In the genomic region with DNA sequence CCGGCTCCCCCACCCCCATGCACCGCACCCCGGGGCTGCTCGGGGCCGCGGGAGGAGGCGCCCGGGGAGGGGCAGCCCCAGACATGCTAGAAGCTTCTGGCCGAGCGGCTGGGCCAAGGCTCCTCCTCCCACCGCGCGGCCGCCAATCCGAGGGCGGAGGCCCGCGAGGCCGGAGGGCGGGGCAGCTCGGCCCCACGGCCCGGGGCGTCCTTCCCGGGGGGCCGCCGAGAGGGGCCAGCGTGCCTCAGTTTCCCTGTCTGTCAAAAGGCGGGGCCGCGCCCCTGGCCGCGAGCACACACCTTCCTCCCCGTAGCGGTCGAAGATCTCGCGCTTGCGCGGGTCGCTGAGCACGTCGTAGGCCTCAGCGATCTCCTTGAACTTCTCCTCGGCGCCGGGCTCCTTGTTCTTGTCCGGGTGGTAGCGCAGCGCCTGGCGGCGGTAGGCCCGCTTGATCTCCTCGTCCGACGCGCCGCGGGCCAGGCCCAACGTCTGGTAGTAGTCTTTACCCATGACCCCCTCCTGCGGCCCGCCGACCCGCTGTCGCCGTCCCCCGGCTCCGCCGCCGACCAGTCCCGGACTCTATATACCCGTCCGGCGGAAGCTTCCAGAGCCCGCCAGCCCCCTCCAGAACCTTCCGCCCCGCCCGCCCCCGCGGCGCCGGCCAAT, we compare ENCODE assay signal across 1 cellular context.
TF ChIP-seq lines count a peak whose summit lies in the region.

A gene (minus strand): TSS at position 558 of the 666 bp plus-strand sequence. CDS start 48 bp downstream, at position 510.

TF ChIP-seq in K562, 482 proteins besides CTCF, POLR2A, EP300 and RAD21 (continued from another document and continues in another):
- TF ChIP-seq, protein P1, sequence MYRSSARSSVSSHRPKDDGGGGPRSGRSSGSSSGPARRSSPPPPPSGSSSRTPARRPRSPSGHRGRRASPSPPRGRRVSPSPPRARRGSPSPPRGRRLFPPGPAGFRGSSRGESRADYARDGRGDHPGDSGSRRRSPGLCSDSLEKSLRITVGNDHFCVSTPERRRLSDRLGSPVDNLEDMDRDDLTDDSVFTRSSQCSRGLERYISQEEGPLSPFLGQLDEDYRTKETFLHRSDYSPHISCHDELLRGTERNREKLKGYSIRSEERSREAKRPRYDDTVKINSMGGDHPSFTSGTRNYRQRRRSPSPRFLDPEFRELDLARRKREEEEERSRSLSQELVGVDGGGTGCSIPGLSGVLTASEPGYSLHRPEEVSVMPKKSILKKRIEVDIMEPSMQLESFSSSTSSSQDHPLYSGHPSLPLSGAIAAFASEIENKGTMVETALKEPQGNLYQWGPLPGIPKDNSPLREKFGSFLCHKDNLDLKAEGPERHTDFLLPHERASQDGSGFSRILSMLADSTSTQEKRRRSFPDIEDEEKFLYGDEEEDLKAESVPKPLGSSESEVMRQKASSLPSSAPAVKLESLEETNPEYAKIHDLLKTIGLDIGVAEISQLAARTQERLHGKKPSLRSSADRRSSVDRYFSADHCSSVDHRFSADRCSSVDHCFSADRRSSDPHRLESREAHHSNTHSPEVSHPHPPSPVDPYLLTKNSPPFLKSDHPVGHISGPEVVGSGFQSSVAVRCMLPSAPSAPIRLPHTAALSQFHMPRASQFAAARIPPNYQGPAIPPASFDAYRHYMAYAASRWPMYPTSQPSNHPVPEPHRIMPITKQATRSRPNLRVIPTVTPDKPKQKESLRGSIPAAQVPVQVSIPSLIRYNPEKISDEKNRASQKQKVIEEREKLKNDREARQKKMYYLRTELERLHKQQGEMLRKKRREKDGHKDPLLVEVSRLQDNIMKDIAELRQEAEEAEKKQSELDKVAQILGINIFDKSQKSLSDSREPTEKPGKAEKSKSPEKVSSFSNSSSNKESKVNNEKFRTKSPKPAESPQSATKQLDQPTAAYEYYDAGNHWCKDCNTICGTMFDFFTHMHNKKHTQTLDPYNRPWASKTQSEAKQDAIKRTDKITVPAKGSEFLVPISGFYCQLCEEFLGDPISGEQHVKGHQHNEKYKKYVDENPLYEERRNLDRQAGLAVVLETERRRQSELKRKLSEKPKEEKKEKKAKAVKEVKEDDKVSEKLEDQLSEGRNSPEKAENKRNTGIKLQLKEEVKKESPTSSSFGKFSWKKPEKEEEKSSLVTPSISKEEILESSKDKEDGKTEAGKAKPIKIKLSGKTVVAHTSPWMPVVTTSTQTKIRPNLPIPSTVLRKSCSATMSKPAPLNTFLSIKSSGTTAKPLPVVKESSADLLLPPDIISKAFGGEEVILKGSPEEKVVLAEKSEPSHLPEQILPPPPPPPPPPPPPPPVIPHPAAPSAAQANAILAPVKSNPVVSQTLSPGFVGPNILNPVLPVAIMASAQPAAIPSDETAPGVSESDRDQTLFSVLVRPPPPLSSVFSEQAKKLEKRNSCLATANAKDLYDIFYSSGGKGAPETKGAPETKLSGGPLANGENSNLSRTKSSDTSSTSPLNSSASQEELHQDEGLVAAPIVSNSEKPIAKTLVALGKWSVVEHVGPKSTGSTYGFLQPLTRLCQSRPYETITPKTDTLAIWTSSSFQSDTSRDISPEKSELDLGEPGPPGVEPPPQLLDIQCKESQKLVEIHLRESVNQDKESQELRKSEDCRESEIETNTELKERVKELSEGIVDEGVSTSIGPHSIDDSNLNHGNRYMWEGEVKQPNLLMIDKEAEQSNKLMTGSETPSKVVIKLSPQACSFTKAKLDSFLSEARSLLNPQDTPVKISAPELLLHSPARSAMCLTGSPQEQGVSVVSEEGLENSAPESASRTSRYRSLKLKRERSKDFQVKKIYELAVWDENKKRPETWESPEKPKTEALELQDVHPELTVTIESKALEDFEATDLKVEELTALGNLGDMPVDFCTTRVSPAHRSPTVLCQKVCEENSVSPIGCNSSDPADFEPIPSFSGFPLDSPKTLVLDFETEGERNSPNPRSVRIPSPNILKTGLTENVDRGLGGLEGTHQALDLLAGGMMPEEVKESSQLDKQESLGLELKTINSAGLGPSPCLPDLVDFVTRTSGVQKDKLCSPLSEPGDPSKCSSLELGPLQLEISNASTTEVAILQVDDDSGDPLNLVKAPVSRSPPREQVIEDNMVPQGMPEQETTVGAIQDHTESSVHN (IDR thresholded peaks at IDR 0.05; ENCODE audit: borderline replicate concordance in 1 of 2, low read depth in 1 of 2) = no peak
- TF ChIP-seq MXI1 (IDR thresholded peaks at IDR 0.05; ENCODE audit: low read depth, low read length) = no peak
- no peak for TF ChIP-seq ZNF384 (IDR thresholded peaks at IDR 0.05; ENCODE audit: low read depth, low read length)
- no peak for TF ChIP-seq RUNX1 (IDR thresholded peaks at IDR 0.05; ENCODE audit: low read depth)
- TF ChIP-seq ZFPM2 (CRISPR knock-in tag; IDR thresholded peaks at IDR 0.05) = no peak
- TF ChIP-seq YBX1 (IDR thresholded peaks at IDR 0.05) = no peak
- no peak; the same call in 1 of the 2 replicates for TF ChIP-seq MBD2 (IDR thresholded peaks at IDR 0.05; ENCODE audit: borderline replicate concordance, low read depth)
- TF ChIP-seq, protein P2, sequence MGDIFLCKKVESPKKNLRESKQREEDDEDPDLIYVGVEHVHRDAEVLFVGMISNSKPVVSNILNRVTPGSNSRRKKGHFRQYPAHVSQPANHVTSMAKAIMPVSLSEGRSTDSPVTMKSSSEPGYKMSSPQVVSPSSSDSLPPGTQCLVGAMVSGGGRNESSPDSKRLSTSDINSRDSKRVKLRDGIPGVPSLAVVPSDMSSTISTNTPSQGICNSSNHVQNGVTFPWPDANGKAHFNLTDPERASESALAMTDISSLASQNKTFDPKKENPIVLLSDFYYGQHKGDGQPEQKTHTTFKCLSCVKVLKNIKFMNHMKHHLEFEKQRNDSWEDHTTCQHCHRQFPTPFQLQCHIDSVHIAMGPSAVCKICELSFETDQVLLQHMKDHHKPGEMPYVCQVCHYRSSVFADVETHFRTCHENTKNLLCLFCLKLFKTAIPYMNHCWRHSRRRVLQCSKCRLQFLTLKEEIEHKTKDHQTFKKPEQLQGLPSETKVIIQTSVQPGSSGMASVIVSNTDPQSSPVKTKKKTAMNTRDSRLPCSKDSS (IDR thresholded peaks at IDR 0.05; ENCODE audit: low read depth, partially characterized antibody) = no peak
- TF ChIP-seq, protein P3, sequence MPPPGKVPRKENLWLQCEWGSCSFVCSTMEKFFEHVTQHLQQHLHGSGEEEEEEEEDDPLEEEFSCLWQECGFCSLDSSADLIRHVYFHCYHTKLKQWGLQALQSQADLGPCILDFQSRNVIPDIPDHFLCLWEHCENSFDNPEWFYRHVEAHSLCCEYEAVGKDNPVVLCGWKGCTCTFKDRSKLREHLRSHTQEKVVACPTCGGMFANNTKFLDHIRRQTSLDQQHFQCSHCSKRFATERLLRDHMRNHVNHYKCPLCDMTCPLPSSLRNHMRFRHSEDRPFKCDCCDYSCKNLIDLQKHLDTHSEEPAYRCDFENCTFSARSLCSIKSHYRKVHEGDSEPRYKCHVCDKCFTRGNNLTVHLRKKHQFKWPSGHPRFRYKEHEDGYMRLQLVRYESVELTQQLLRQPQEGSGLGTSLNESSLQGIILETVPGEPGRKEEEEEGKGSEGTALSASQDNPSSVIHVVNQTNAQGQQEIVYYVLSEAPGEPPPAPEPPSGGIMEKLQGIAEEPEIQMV (tag; conservative IDR thresholded peaks at IDR 0.05; ENCODE audit: low read depth) = no peak
- TF ChIP-seq, protein P4, sequence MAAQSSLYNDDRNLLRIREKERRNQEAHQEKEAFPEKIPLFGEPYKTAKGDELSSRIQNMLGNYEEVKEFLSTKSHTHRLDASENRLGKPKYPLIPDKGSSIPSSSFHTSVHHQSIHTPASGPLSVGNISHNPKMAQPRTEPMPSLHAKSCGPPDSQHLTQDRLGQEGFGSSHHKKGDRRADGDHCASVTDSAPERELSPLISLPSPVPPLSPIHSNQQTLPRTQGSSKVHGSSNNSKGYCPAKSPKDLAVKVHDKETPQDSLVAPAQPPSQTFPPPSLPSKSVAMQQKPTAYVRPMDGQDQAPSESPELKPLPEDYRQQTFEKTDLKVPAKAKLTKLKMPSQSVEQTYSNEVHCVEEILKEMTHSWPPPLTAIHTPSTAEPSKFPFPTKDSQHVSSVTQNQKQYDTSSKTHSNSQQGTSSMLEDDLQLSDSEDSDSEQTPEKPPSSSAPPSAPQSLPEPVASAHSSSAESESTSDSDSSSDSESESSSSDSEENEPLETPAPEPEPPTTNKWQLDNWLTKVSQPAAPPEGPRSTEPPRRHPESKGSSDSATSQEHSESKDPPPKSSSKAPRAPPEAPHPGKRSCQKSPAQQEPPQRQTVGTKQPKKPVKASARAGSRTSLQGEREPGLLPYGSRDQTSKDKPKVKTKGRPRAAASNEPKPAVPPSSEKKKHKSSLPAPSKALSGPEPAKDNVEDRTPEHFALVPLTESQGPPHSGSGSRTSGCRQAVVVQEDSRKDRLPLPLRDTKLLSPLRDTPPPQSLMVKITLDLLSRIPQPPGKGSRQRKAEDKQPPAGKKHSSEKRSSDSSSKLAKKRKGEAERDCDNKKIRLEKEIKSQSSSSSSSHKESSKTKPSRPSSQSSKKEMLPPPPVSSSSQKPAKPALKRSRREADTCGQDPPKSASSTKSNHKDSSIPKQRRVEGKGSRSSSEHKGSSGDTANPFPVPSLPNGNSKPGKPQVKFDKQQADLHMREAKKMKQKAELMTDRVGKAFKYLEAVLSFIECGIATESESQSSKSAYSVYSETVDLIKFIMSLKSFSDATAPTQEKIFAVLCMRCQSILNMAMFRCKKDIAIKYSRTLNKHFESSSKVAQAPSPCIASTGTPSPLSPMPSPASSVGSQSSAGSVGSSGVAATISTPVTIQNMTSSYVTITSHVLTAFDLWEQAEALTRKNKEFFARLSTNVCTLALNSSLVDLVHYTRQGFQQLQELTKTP (IDR thresholded peaks at IDR 0.05; ENCODE audit: low read depth in 1 of 2, partially characterized antibody in 2 of 2) = no peak
- TF ChIP-seq PHF8 (IDR thresholded peaks at IDR 0.05; ENCODE audit: borderline replicate concordance, low read length) = peak; percentile 95
- TF ChIP-seq ILK (tag; IDR thresholded peaks at IDR 0.05; ENCODE audit: borderline replicate concordance, low read depth) = no peak
- TF ChIP-seq RBM39 (optimal IDR thresholded peaks at IDR 0.05; ENCODE audit: low read depth, low read length) = no peak
- 0 out of 2 replicates have a peak, but pooled peaks have one; percentile 82 for TF ChIP-seq ZNF830 (CRISPR knock-in tag; IDR thresholded peaks at IDR 0.05)
- TF ChIP-seq MED1 (CRISPR knock-in tag; IDR thresholded peaks at IDR 0.05; ENCODE audit: borderline replicate concordance) = no peak
- no peak for TF ChIP-seq ZNF699 (CRISPR knock-in tag; IDR thresholded peaks at IDR 0.05; ENCODE audit: insufficient replicate concordance)
- no peak for TF ChIP-seq POLR3G (IDR thresholded peaks at IDR 0.05; ENCODE audit: extremely low read depth, insufficient read length, insufficient replicate concordance)
- TF ChIP-seq SRF (CRISPR knock-in tag; IDR thresholded peaks at IDR 0.05) = no peak
- peak; percentile 54; the same call in 1 of the 2 replicates for TF ChIP-seq RNF2 (IDR thresholded peaks at IDR 0.05)
- TF ChIP-seq ZNF140 (CRISPR knock-in tag; IDR thresholded peaks at IDR 0.05) = no peak
- peak; percentile 55; the same call in 1 of the 2 replicates for TF ChIP-seq MYC (IDR thresholded peaks at IDR 0.05; ENCODE audit: low read depth, low read length)
- no peak for TF ChIP-seq MYC (CRISPR knock-in tag; IDR thresholded peaks at IDR 0.05; ENCODE audit: borderline replicate concordance, low read depth)
- TF ChIP-seq RBM14 (IDR thresholded peaks at IDR 0.05; ENCODE audit: borderline replicate concordance, insufficient read depth, low read depth, low read length) = 0 out of 2 replicates have a peak, but pooled peaks have one; percentile 82
- TF ChIP-seq ZNF644 (tag; IDR thresholded peaks at IDR 0.05; ENCODE audit: low read depth) = no peak
- no peak for TF ChIP-seq MCM3 (IDR thresholded peaks at IDR 0.05)
- TF ChIP-seq, protein P5, sequence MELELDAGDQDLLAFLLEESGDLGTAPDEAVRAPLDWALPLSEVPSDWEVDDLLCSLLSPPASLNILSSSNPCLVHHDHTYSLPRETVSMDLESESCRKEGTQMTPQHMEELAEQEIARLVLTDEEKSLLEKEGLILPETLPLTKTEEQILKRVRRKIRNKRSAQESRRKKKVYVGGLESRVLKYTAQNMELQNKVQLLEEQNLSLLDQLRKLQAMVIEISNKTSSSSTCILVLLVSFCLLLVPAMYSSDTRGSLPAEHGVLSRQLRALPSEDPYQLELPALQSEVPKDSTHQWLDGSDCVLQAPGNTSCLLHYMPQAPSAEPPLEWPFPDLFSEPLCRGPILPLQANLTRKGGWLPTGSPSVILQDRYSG (tag; conservative IDR thresholded peaks at IDR 0.05; ENCODE audit: low read depth) = no peak
- TF ChIP-seq, protein P6, sequence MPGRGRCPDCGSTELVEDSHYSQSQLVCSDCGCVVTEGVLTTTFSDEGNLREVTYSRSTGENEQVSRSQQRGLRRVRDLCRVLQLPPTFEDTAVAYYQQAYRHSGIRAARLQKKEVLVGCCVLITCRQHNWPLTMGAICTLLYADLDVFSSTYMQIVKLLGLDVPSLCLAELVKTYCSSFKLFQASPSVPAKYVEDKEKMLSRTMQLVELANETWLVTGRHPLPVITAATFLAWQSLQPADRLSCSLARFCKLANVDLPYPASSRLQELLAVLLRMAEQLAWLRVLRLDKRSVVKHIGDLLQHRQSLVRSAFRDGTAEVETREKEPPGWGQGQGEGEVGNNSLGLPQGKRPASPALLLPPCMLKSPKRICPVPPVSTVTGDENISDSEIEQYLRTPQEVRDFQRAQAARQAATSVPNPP (IDR thresholded peaks at IDR 0.05; ENCODE audit: borderline replicate concordance, insufficient read depth, insufficient read length) = no peak
- peak in 1 of 2 experiments; percentile 55; a peak in 1 of 4 replicates for TF ChIP-seq KDM4B (IDR thresholded peaks at IDR 0.05; ENCODE audit: borderline replicate concordance in 2 of 2, low read depth in 1 of 2)
- no peak for TF ChIP-seq SIRT6 (IDR thresholded peaks at IDR 0.05; ENCODE audit: low read depth, low read length)
- TF ChIP-seq SRSF7 (optimal IDR thresholded peaks at IDR 0.05; ENCODE audit: low read depth, low read length) = no peak
- peak; percentile 83 to 86; a peak in 3 of 4 replicates for TF ChIP-seq SIN3A (IDR thresholded peaks at IDR 0.05; ENCODE audit: borderline replicate concordance in 2 of 2, control insufficient read depth in 1 of 2, low read depth in 2 of 2, low read length in 2 of 2)
- no peak for TF ChIP-seq KDM1A (IDR thresholded peaks at IDR 0.05)
- peak in 1 of 3 experiments; percentile 73 for TF ChIP-seq YY1 (IDR thresholded peaks at IDR 0.05; ENCODE audit: borderline replicate concordance in 1 of 3, control insufficient read depth in 1 of 3, extremely low read depth in 1 of 3, insufficient read depth in 3 of 3, insufficient read length in 1 of 3, insufficient replicate concordance in 2 of 3, low read depth in 1 of 3, low read length in 2 of 3)
- TF ChIP-seq, protein P7, sequence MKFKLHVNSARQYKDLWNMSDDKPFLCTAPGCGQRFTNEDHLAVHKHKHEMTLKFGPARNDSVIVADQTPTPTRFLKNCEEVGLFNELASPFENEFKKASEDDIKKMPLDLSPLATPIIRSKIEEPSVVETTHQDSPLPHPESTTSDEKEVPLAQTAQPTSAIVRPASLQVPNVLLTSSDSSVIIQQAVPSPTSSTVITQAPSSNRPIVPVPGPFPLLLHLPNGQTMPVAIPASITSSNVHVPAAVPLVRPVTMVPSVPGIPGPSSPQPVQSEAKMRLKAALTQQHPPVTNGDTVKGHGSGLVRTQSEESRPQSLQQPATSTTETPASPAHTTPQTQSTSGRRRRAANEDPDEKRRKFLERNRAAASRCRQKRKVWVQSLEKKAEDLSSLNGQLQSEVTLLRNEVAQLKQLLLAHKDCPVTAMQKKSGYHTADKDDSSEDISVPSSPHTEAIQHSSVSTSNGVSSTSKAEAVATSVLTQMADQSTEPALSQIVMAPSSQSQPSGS (CRISPR knock-in tag; IDR thresholded peaks at IDR 0.05) = no peak
- no peak for TF ChIP-seq LCOR (CRISPR knock-in tag; IDR thresholded peaks at IDR 0.05)
- TF ChIP-seq ZNF41 (CRISPR knock-in tag; conservative IDR thresholded peaks at IDR 0.05) = no peak
